8 cellular contexts compared by ENCODE assay signal in the genomic region with DNA sequence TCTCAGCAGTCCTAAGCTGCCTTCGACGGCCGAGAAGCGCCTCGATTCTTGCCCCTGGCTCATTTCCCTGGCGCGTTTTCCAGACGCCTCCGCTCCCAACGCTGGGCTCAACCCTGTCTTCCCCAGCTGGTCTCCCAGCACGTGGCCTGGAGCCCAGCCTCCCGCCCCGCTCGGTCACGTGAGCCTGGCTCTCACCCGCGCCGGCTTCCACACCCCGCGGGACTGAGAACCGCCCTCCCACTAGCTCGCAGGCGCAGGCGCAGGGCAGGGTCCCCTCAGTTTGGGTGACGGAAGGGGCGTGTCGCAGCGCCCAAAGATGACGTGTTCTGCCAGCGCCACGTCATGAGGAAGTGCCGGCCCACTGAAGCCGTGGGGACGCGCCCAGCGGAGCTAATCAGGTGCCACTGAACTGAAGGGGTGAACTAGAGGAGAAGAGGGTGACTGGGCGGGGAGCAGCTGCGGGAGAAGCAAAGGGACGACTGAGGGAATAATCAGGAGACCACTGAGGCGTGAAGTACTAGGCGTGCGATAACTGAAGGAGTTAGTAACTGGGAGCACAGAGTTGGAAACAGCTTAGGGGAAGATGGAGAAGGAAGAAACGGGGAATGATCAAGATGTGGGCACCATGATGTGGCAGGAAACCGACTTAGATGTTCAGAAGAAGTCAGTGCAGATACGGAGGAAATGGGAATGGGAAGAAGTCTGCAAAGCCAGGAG. TPM values are rescaled to one million over a fixed set of nuclear protein-coding genes. Genes with fewer than 3 reads are reported as not detected.
DNase-seq lines count a peak whose midpoint lies in the region; TF ChIP-seq lines count a peak whose summit lies in the region.

A gene with protein sequence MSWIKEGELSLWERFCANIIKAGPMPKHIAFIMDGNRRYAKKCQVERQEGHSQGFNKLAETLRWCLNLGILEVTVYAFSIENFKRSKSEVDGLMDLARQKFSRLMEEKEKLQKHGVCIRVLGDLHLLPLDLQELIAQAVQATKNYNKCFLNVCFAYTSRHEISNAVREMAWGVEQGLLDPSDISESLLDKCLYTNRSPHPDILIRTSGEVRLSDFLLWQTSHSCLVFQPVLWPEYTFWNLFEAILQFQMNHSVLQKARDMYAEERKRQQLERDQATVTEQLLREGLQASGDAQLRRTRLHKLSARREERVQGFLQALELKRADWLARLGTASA (plus strand): TSS at position 343 of the 717 bp plus-strand sequence. CDS start 625 bp downstream, outside the sequence.

- 0 out of 2 replicates have a peak within 1 kb of the TSS, but pooled peaks have one; percentile 54 for H3K14ac ChIP-seq in H9 (ENCODE audit: insufficient read depth, low read length)

- TF ChIP-seq POLR2A in stomach (IDR thresholded peaks at IDR 0.05) = peak in 2 of 4 donors; percentile 37 to 92

- no peak within 1 kb of the TSS for H3K23ac ChIP-seq in H9 (ENCODE audit: insufficient read length, low read depth, low read length)

- no peak within 1 kb of the TSS for H4K91ac ChIP-seq in H9 (ENCODE audit: insufficient read length, low read depth, low read length)

- no peak within 1 kb of the TSS for H2BK15ac ChIP-seq in H9 (ENCODE audit: low read depth, low read length)

- H3K27ac ChIP-seq in H9 (ENCODE audit: insufficient read length, low read depth, low read length) = peak within 1 kb of the TSS; percentile 49
- H3K27ac ChIP-seq in neural cell (ENCODE audit: low read length) = peak within 1 kb of the TSS; percentile 86
- H3K27ac ChIP-seq in stomach = peak within 1 kb of the TSS; percentile 53 to 89 (median 80)

- no peaks in the 10 kb centered on the region; the same call in 1 of the 2 replicates for H3K27me3 Mint-ChIP-seq in H9 (ENCODE audit: low read depth)

- no peak within 1 kb of the TSS for H2BK20ac ChIP-seq in H9 (ENCODE audit: low read depth, low read length, poor library complexity, severe bottlenecking)

- H4K8ac ChIP-seq in H9 (replicated peaks; ENCODE audit: insufficient read length, low read depth, low read length) = no peak within 1 kb of the TSS

- H3T11ph ChIP-seq in H9 (ENCODE audit: low read length) = no peak within 1 kb of the TSS

- H2BK120ac ChIP-seq in H9 (ENCODE audit: low read depth, low read length, poor library complexity, severe bottlenecking) = no peak within 1 kb of the TSS

- H2AK5ac ChIP-seq in H9 (ENCODE audit: insufficient read length, low read length) = no peak within 1 kb of the TSS

- H4K5ac ChIP-seq in H9 (ENCODE audit: insufficient read length, low read depth, low read length) = no peak within 1 kb of the TSS

- no peak within 1 kb of the TSS for H3K56ac ChIP-seq in H9 (ENCODE audit: insufficient read length, low read depth, low read length)

- no peak within 1 kb of the TSS for H2BK5ac ChIP-seq in H9 (ENCODE audit: insufficient read length, low read length)

- H3K9me3 Mint-ChIP-seq in H9 = no peaks in the 10 kb centered on the region

- no peak within 1 kb of the TSS for H3K4ac ChIP-seq in H9 (ENCODE audit: low read depth, low read length)

- peak within 1 kb of the TSS; percentile 93 to 99 (median 99) for H3K27ac Mint-ChIP-seq in H9

- no peak within 1 kb of the TSS for H2BK12ac ChIP-seq in H9 (ENCODE audit: insufficient read length, low read depth, low read length)

- peaks cover 8% of the 10 kb centered on the region for H3K23me2 ChIP-seq in H9 (ENCODE audit: insufficient read length, low read depth, low read length, poor library complexity, severe bottlenecking)

- H3K79me1 ChIP-seq in H9 (ENCODE audit: insufficient read depth, low read depth, low read length, poor library complexity, severe bottlenecking) = no peaks in the 10 kb centered on the region

- peak; percentile 47 for TF ChIP-seq RAD21 in neural cell (conservative IDR thresholded peaks at IDR 0.05)

- H3K9me2 ChIP-seq in neural cell (ENCODE audit: insufficient read depth, low read length) = no peaks in the 10 kb centered on the region

- peaks cover 6% of the 10 kb centered on the region for H3F3A ChIP-seq in neural cell (ENCODE audit: insufficient read depth, low read length, poor library complexity, severe bottlenecking)

- H3K36me3 Mint-ChIP-seq in H9 (ENCODE audit: insufficient read depth in 1 of 3, low read depth in 3 of 3) = peaks cover 10 to 45% (median 35%) of the 10 kb centered on the region in 3 experiments; a peak in 5 of 7 replicates

- H3K9ac ChIP-seq in H9 (ENCODE audit: extremely low read depth, insufficient read length, low read length) = peak within 1 kb of the TSS; percentile 86
- H3K9ac ChIP-seq in neural cell (ENCODE audit: low read length) = peak within 1 kb of the TSS; percentile 72

- peak within 1 kb of the TSS; percentile 60 for H3K18ac ChIP-seq in H9 (ENCODE audit: insufficient read length, low read depth, low read length)

- H3K4me2 ChIP-seq in H9 (ENCODE audit: insufficient read depth, insufficient read length, low read length) = peak within 1 kb of the TSS; percentile 99
- H3K4me2 ChIP-seq in neural cell (ENCODE audit: low read length) = peak within 1 kb of the TSS; percentile 93

- H3K4me1 Mint-ChIP-seq in H9 = peaks cover 37 to 56% of the 10 kb centered on the region in 2 experiments

- TF ChIP-seq CTCF in H9 (conservative IDR thresholded peaks at IDR 0.05) = no peak
- no peak for TF ChIP-seq CTCF in fibroblast of pulmonary artery (IDR thresholded peaks at IDR 0.05; ENCODE audit: low read length, missing control alignments)
- peak; percentile 21 for TF ChIP-seq CTCF in neural cell (IDR thresholded peaks at IDR 0.05; ENCODE audit: poor library complexity, severe bottlenecking)
- peak in 1 of 7 experiments; percentile 16 for TF ChIP-seq CTCF in stomach (IDR thresholded peaks at IDR 0.05)

- intact Hi-C loops in stomach (cut with DNase I; ENCODE audit: low total_unique reads) = no loop called here

- H2AFZ ChIP-seq in H9 (ENCODE audit: low read length) (no peak within 1 kb of the TSS), neural cell (ENCODE audit: low read depth, low read length) (peak within 1 kb of the TSS; percentile 96)

- no CpG with 5 or more reads among the region's 45 CpGs for WGBS in H9 (ENCODE audit: extremely low coverage, insufficient read length, low lambda C conversion rate)
- 0 to 1% (median 0%) methylated on average over 33 to 45 of the region's 45 CpGs for WGBS in stomach, 5 donors

- peak within 1 kb of the TSS; percentile 94 to 96 for H3K4me3 Mint-ChIP-seq in H9

- no peaks in the 10 kb centered on the region; the same call in 1 of the 2 replicates for H3K4me1 ChIP-seq in H9 (ENCODE audit: insufficient read depth, low read length)
- H3K4me1 ChIP-seq in stomach = peaks cover 7 to 41% (median 33%) of the 10 kb centered on the region in 4 donors

- H3K4me3 ChIP-seq in MG63 (peak within 1 kb of the TSS; percentile 67), fibroblast of pulmonary artery (replicated peaks; ENCODE audit: low read depth, low read length) (peak within 1 kb of the TSS; percentile 59), neural cell (ENCODE audit: low read length) (peak within 1 kb of the TSS; percentile 78), stomach (peak within 1 kb of the TSS; percentile 61 to 75 (median 70))

- H3K36me3 ChIP-seq in MG63 (peaks cover 10% of the 10 kb centered on the region), neural cell (ENCODE audit: insufficient read depth, low read length) (no peaks in the 10 kb centered on the region), stomach (peaks cover 13 to 34% (median 28%) of the 10 kb centered on the region in 4 donors)

- H3K27me3 ChIP-seq in H9 (ENCODE audit: insufficient read depth, low read length) (no peaks in the 10 kb centered on the region), MG63 (no peaks in the 10 kb centered on the region), neural cell (ENCODE audit: insufficient read depth, low read depth, low read length) (no peaks in the 10 kb centered on the region), stomach (no peaks in the 10 kb centered on the region)

- H3K79me2 ChIP-seq in H9 (ENCODE audit: insufficient read depth, low read length) (no peaks in the 10 kb centered on the region), neural cell (replicated peaks; ENCODE audit: insufficient read depth, low read length) (peaks cover 8% of the 10 kb centered on the region)

- H3K9me3 ChIP-seq in H9 (ENCODE audit: control insufficient read depth, low read depth, low read length) = no peaks in the 10 kb centered on the region
- H3K9me3 ChIP-seq in MG63 = no peaks in the 10 kb centered on the region
- no peaks in the 10 kb centered on the region for H3K9me3 ChIP-seq in neural cell (ENCODE audit: low read length)
- no peaks in the 10 kb centered on the region for H3K9me3 ChIP-seq in stomach

- H4K20me1 ChIP-seq in H9 (ENCODE audit: control insufficient read depth, insufficient read depth, insufficient read length) (no peaks in the 10 kb centered on the region), neural cell (ENCODE audit: insufficient read depth) (no peaks in the 10 kb centered on the region)

- TF ChIP-seq EP300 in neural cell (conservative IDR thresholded peaks at IDR 0.05; ENCODE audit: poor library complexity, severe bottlenecking) (peak; percentile 90), stomach (IDR thresholded peaks at IDR 0.05) (no peak)

- DNase-seq in ELR (ENCODE audit: low read depth) (peak; percentile 97), H9 (peak; percentile 98), MG63 (peak; percentile 98), SHP77 treated with DMSO at 0.1 percent for 48 hours (lab: John Stamatoyannopoulos, UW) (peak; percentile 89), fibroblast of pulmonary artery (ENCODE audit: low read depth) (peak; percentile 99), stomach (peak; percentile 99)
- peak; percentile 99 for DNase-seq in activated effector memory CD4-positive, alpha-beta T cell treated with anti-CD3 and anti-CD28 coated beads, Interleukin-2, amount 50 U/mL, for 16 hours

TF ChIP-seq in neural cell, 6 proteins besides CTCF, POLR2A, EP300 and RAD21 (continues in another document):
- no peak for TF ChIP-seq EZH2 (IDR thresholded peaks at IDR 0.05; ENCODE audit: borderline replicate concordance, insufficient read depth, low read length, poor library complexity, severe bottlenecking)

RNA-seq across cellular contexts. Expression of the gene that starts here (rescaled TPM):
- 49.8 and 61.2 TPM in 2 replicates for total RNA-seq in H9 (2021)
- 28.8 and 37.8 TPM in 2 replicates for total RNA-seq in MG63 (2014; rRNA removed; shearing (Covaris generic); ENCODE audit: low replicate concordance)
- 26.2 and 28.9 TPM in 2 replicates for polyA plus RNA-seq in neural cell
- polyA minus RNA-seq in neural cell = 53.6 and 55.0 TPM in 2 replicates
- 10 to 100 TPM; 32.1 to 63.6 (median 48.1) TPM for total RNA-seq in stomach
- polyA plus RNA-seq in stomach = 10 to 100 TPM; 15.3 to 41.4 (median 20.8) TPM

Comparison
In these comparisons a context has a peak if more than half of its experiments do, and no peak if none do; other contexts are left out.
1. Peak in every context shown above with its lines: DNase-seq, H3K4me3 ChIP-seq and H3K27ac ChIP-seq.